8 cellular contexts compared by ENCODE assay signal in the genomic region with DNA sequence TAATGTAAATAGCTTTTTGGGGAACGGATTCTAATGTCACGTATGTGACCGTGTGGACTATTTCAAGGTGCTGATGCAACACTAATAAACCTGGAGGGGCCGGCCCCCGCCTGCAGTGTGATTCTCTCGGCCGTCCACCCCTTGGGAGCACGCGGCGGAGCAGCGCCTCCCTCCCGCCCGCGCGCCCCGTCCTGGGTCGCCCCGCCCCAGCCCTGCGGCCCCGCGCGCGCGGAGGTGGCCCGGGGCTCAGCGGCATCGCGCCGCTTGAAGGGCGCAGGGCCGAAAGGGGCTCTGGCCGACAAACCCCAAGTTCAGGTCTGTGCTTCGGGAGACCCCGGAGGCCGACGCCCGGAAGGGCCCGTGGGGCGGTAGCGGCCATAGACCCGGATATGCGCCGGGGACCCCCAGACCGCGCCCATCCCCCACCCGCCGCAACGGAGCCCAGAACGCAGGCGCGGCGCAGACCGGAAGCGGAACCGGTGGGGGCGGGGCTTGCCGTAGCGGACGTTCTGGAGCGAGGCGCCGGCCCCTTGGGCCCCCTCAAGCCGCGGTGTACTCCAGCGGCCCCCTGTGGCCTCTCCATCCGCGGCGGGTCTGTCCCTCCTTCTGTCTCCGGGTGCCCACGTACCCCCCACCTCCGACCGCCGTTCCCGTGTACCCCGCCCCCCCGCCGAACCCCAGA. TPM values are rescaled to one million over a fixed set of nuclear protein-coding genes. Genes with fewer than 3 reads are reported as not detected.
DNase-seq lines count a peak whose midpoint lies in the region; ATAC-seq and TF ChIP-seq lines count a peak whose summit lies in the region.

A gene with protein sequence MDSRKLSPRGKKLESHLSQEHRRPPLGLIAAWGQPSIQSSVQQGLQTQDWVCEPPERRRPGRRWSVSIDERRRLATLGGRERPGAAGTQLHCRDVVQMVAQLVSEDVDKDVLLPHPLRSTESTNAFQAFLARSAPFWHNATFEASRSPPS (plus strand): TSS at position 495 of the 682 bp plus-strand sequence. CDS start 803 bp downstream, outside the sequence.

- under 1% methylated on average over 77 of the region's 77 CpGs for WGBS in liver

- TF ChIP-seq RAD21 in liver (IDR thresholded peaks at IDR 0.05): no peak

- ATAC-seq in GM19023 (IDR thresholded peaks at IDR 0.05; ENCODE audit: unreplicated experiment) (peak; percentile 79), HG03354 (IDR thresholded peaks at IDR 0.05; ENCODE audit: poor library complexity, severe bottlenecking, unreplicated experiment) (peak; percentile 85)

- peak within 1 kb of the TSS; percentile 43 to 45 for H3K9ac ChIP-seq in liver (ENCODE audit: low read depth in 1 of 2, low read length in 2 of 2)

- H3K4me1 ChIP-seq in liver (ENCODE audit: control insufficient read depth in 4 of 4, insufficient read depth in 4 of 4, low read length in 3 of 4): peaks cover 5 to 16% (median 10%) of the 10 kb centered on the region in 4 donors

- H3K4me3 ChIP-seq in coronary artery (peak within 1 kb of the TSS; percentile 83), liver (ENCODE audit: low read depth in 1 of 3, low read length in 3 of 3) (peak within 1 kb of the TSS; percentile 71 to 93 (median 90))

- DNase-seq in AG08395 (ENCODE audit: low spot score) (peak; percentile 94), NCI-H510A treated with DMSO at 0.1 percent for 48 hours (lab: John Stamatoyannopoulos, UW) (peak; percentile 61), coronary artery (ENCODE audit: low spot score) (peak; percentile 87)
- peak; percentile 94 for DNase-seq in activated CD4-positive, alpha-beta T cell treated with anti-CD3 and anti-CD28 coated beads for 48 hours
- DNase-seq in stimulated activated CD4-positive, alpha-beta T cell treated with anti-CD3 and anti-CD28 coated beads, Interleukin-2, amount 100 ng/mL, for 48 hours: peak; percentile 94 to 96

- TF ChIP-seq CTCF in coronary artery (IDR thresholded peaks at IDR 0.05): no peak
- no peak for TF ChIP-seq CTCF in liver (IDR thresholded peaks at IDR 0.05; ENCODE audit: low read depth, low read length, missing input control)

- no peaks in the 10 kb centered on the region for H3K9me3 ChIP-seq in liver (ENCODE audit: control insufficient read depth in 4 of 4, low read length in 3 of 4)

- peaks cover 0 to 4% (median 2%) of the 10 kb centered on the region in 4 donors for H3K36me3 ChIP-seq in liver (ENCODE audit: control insufficient read depth in 4 of 4, insufficient read depth in 3 of 4, low read depth in 1 of 4, low read length in 3 of 4)

- H3K27me3 ChIP-seq in liver (ENCODE audit: control insufficient read depth in 4 of 4, insufficient read depth in 4 of 4, low read length in 3 of 4): no peaks in the 10 kb centered on the region

- H3K27ac ChIP-seq in coronary artery: peak within 1 kb of the TSS; percentile 73 to 89
- H3K27ac ChIP-seq in liver (ENCODE audit: low read depth in 1 of 2, low read length in 2 of 2): peak within 1 kb of the TSS; percentile 40 to 82

TF ChIP-seq in liver, 16 proteins besides CTCF, POLR2A, EP300 and RAD21:
- no peak for TF ChIP-seq JUND (IDR thresholded peaks at IDR 0.05)
- TF ChIP-seq GABPA (IDR thresholded peaks at IDR 0.05 in 1 of 2, conservative IDR thresholded peaks at IDR 0.05 in 1 of 2): peak; percentile 63 to 90

RNA-seq across cellular contexts. Expression of the gene that starts here (rescaled TPM):
- total RNA-seq in liver: under 1 TPM; 0.08 to 0.14 TPM
- under 1 TPM in 1 of 2 donors, not detected in 1; 0.02 TPM for polyA plus RNA-seq in liver

Comparison
In these comparisons a context has a peak if more than half of its experiments do, and no peak if none do; other contexts are left out.
1. Peak in every context shown above with its lines: DNase-seq, ATAC-seq, H3K4me3 ChIP-seq and H3K27ac ChIP-seq.